20 cellular contexts compared by ENCODE assay signal in genomic region chr3:127377801-127378442, GRCh38.
"Had no signal": no experiment of that assay in that cellular context is flagged by ENCODE, and none has a peak within 500 bp of the region (broad histone marks: within the 10 kb centered on the region; RNA-seq: fewer than 3 reads in every experiment).

No MANE protein-coding gene starts in this region.

- H3K27me3 ChIP-seq: colonic mucosa, pancreas, transverse colon had no signal

- H3K4me1 ChIP-seq: colonic mucosa, heart right ventricle, pancreas, stomach, transverse colon had no signal

- DNase-seq: caudate nucleus; colonic mucosa; effector CD8-positive, alpha-beta T cell; heart right ventricle; hypothalamus; mucosa of descending colon; natural killer cell; nucleus accumbens; pancreas; stimulated activated CD4-positive, alpha-beta T cell treated with anti-CD3 and anti-CD28 coated beads, Interleukin-2, amount 100 ng/mL, for 24 hours; stimulated activated CD4-positive, alpha-beta T cell treated with anti-CD3 and anti-CD28 coated beads, Interleukin-4, amount 100 ng/mL, for 4 hours; stimulated activated naive CD4-positive, alpha-beta T cell; stomach; substantia nigra; transverse colon had no signal

- H3K4me3 ChIP-seq: colonic mucosa, heart right ventricle, mucosa of descending colon, pancreas, stomach, thoracic aorta, transverse colon had no signal

- ATAC-seq: esophagus mucosa, heart right ventricle, mucosa of descending colon, natural killer cell, pancreas, sciatic nerve had no signal

- H3K36me3 ChIP-seq: colonic mucosa, heart right ventricle, pancreas, stomach, thoracic aorta, transverse colon had no signal

- FAIRE-seq: endometrium, frontal cortex, pancreas had no signal

- H3K9me3 ChIP-seq: colonic mucosa, mucosa of descending colon, pancreas, thoracic aorta, transverse colon had no signal

- H3K27ac ChIP-seq: colonic mucosa, heart right ventricle, pancreas, stomach, thoracic aorta, transverse colon had no signal
